In genomic region chr2:224562831-224563230, GRCh38 we compare ENCODE assay signal across 27 cellular contexts. TPM values are rescaled to one million over a fixed set of nuclear protein-coding genes. Genes with fewer than 3 reads are reported as not detected.
DNase-seq lines count a peak whose midpoint lies in the region; ATAC-seq, FAIRE-seq and TF ChIP-seq lines count a peak whose summit lies in the region.
"Had no signal": no experiment of that assay in that cellular context is flagged by ENCODE, and none has a peak within 500 bp of the region (broad histone marks: within the 10 kb centered on the region; RNA-seq: fewer than 3 reads in every experiment).

No MANE protein-coding gene starts in this region.

- BruUV-seq in PC-3 (replicated peaks; lab: Mats Ljungman, UMichigan) (TSS peak; percentile 44), GM12878 (replicated peaks; lab: Mats Ljungman, UMichigan) (no TSS peak)

- FAIRE-seq in GM12878 (lab: Jason Lieb, UNC), result no peak
- FAIRE-seq: frontal cortex, G401.6, TTC549 had no signal

- H3K4me2 ChIP-seq in GM23248 (ENCODE audit: unreplicated experiment) (no peak overlapping the region), PC-3 (ENCODE audit: low read length) (peak overlapping the region; percentile 61), GM12878 (ENCODE audit: control insufficient read depth, insufficient read depth) (peak overlapping the region; percentile 22; the same call in 1 of the 2 replicates), smooth muscle cell (no peak overlapping the region)

- H3K9me2 ChIP-seq in GM23248 (ENCODE audit: insufficient read depth) (no peaks in the 10 kb centered on the region), PC-3 (replicated peaks; ENCODE audit: low read length) (no peaks in the 10 kb centered on the region)

- peaks cover 33% of the 10 kb centered on the region for H3K4me1 ChIP-seq in GM23248 (ENCODE audit: insufficient read depth)
- peaks cover 33% of the 10 kb centered on the region for H3K4me1 ChIP-seq in PC-3 (ENCODE audit: insufficient read depth, low read length)
- peaks cover 12% of the 10 kb centered on the region for H3K4me1 ChIP-seq in GM12878 (ENCODE audit: control insufficient read depth, insufficient read depth, low read length)
- H3K4me1 ChIP-seq in smooth muscle cell (ENCODE audit: low read depth), result no peaks in the 10 kb centered on the region
- peaks cover 8% of the 10 kb centered on the region for H3K4me1 ChIP-seq in prostate gland (replicated peaks)
- H3K4me1 ChIP-seq: Caco-2 had no signal

- DNase-seq in GM23248 (no peak), PC-3 (peak; percentile 73), GM12878 (ENCODE audit: low read depth, low spot score) (no peak), smooth muscle cell (lab: John Stamatoyannopoulos, UW; ENCODE audit: unreplicated experiment) (no peak), prostate gland (ENCODE audit: low spot score) (no peak), dorsolateral prefrontal cortex (no peak)
- no peak for DNase-seq in NK-92 treated with Interleukin-12 subunit alpha and Interleukin-12 subunit beta, amount 100 ng/mL, for 24 hours (lab: John Stamatoyannopoulos, UW)
- DNase-seq: activated CD4-positive, alpha-beta T cell treated with anti-CD3 and anti-CD28 coated beads, Interleukin-2, amount 50 U/mL, for 48 hours; activated CD4-positive, CD25-positive, alpha-beta regulatory T cell; activated naive CD4-positive, alpha-beta T cell; activated T-cell treated with anti-CD3 and anti-CD28 coated beads, Interleukin-2, amount 50 U/mL, for 72 hours; body of pancreas; Caco-2; endodermal cell; kidney glomerular epithelial cell; naive thymus-derived CD8-positive, alpha-beta T cell; NCI-H1417 treated with DMSO at 0.1 percent for 48 hours; NCI-H2029 treated with DMSO at 0.1 percent for 48 hours; NCI-H524; nucleus accumbens; sigmoid colon; stimulated activated CD4-positive, alpha-beta T cell treated with anti-CD3 and anti-CD28 coated beads, Interleukin-4, amount 100 ng/mL, for 24 hours; tibial artery had no signal

- SMC1A ChIA-PET in GM12878 (lab: Charles Lee; ENCODE audit: uncharacterized antibody, unreplicated experiment), result interaction anchor here (0.7 to 4.9 kb wide), 10 partner anchors 8 to 218 kb away, joined by 3 to 47 read pairs (median 4); partner anchors contain the start of gene CUL3

- POLR2A ChIA-PET in PC-3 (lab: Charles Lee; ENCODE audit: unreplicated experiment), result interaction anchor here (0.6 to 0.7 kb wide), 5 partner anchors 21 to 86 kb away, joined by 3 to 17 read pairs (median 5); no protein-coding TSS in a partner anchor
- POLR2A ChIA-PET in GM12878 (lab: Charles Lee), result interaction anchor here (0.6 to 1.2 kb wide), 4 partner anchors 9 to 23 kb away, joined by 3 to 6 read pairs (median 4); no protein-coding TSS in a partner anchor

- H3K9ac ChIP-seq in GM23248 (no peak overlapping the region), PC-3 (ENCODE audit: low read length) (peak overlapping the region; percentile 75), GM12878 (ENCODE audit: control insufficient read depth, insufficient read depth, low read length) (no peak overlapping the region), smooth muscle cell (ENCODE audit: low read depth) (no peak overlapping the region)

- no peak overlapping the region for H3K4me3 ChIP-seq in GM23248
- H3K4me3 ChIP-seq in PC-3 (ENCODE audit: low read length), result no peak overlapping the region
- H3K4me3 ChIP-seq in GM12878, result no peak overlapping the region
- no peak overlapping the region for H3K4me3 ChIP-seq in smooth muscle cell
- no peak overlapping the region for H3K4me3 ChIP-seq in prostate gland
- H3K4me3 ChIP-seq in dorsolateral prefrontal cortex, result no peak overlapping the region
- H3K4me3 ChIP-seq: BLaER1 treated with 17β-estradiol and CSF1 and Interleukin-3, amounts not matched to agents 10 nM and 100 nM; body of pancreas; sigmoid colon; tibial artery had no signal

- no peak for TF ChIP-seq RAD21 in GM12878 (IDR thresholded peaks at IDR 0.05; ENCODE audit: insufficient read depth, low read depth, low read length)

- RAD21 ChIA-PET in GM12878 (lab: Charles Lee; ENCODE audit: unreplicated experiment), result interaction anchor here (1.4 to 2.8 kb wide), 4 partner anchors 8 to 22 kb away, joined by 3 to 14 read pairs (median 12); partner anchors contain the start of gene CUL3

- H3F3A ChIP-seq in GM23248 (ENCODE audit: insufficient read depth) (peaks cover 17% of the 10 kb centered on the region), PC-3 (ENCODE audit: low read length, unreplicated experiment) (no peaks in the 10 kb centered on the region), smooth muscle cell (ENCODE audit: low read depth) (peaks cover 3% of the 10 kb centered on the region)

- WGBS in GM23248 (ENCODE audit: low coverage in 1 of 2, low lambda C conversion rate in 2 of 2, missing lambda C conversion rate in 2 of 2), 2 experiments, result 93 to 98% methylated on average over 4 of the region's 4 CpGs
- 63% methylated on average over 4 of the region's 4 CpGs for WGBS in GM12878 (ENCODE audit: insufficient coverage, insufficient replicate concordance, low lambda C conversion rate, missing lambda C conversion rate)
- 26% methylated on average over 4 of the region's 4 CpGs for WGBS in smooth muscle cell (ENCODE audit: low lambda C conversion rate)
- WGBS in prostate gland, result 32% methylated on average over 4 of the region's 4 CpGs

- TF ChIP-seq CTCF in PC-3 (conservative IDR thresholded peaks at IDR 0.05; ENCODE audit: low read depth, low read length), result no peak
- TF ChIP-seq CTCF in GM12878 (IDR thresholded peaks at IDR 0.05 in 2 of 3, conservative IDR thresholded peaks at IDR 0.05 in 1 of 3; ENCODE audit: control insufficient read depth in 2 of 3, extremely low read depth in 1 of 3, insufficient read depth in 1 of 3, low read depth in 3 of 3, low read length in 3 of 3), result no peak
- TF ChIP-seq CTCF in smooth muscle cell (IDR thresholded peaks at IDR 0.05; ENCODE audit: borderline replicate concordance, insufficient read depth, poor library complexity, severe bottlenecking), result no peak
- TF ChIP-seq CTCF in prostate gland (IDR thresholded peaks at IDR 0.05), result no peak
- no peak for TF ChIP-seq CTCF in dorsolateral prefrontal cortex (IDR thresholded peaks at IDR 0.05 in 54 of 56, conservative IDR thresholded peaks at IDR 0.05 in 2 of 56; ENCODE audit: low read depth in 1 of 56, partially characterized antibody in 56 of 56)

- H3K27me3 ChIP-seq in GM23248 (replicated peaks; ENCODE audit: insufficient read depth) (no peaks in the 10 kb centered on the region), PC-3 (ENCODE audit: low read length) (no peaks in the 10 kb centered on the region), GM12878 (replicated peaks in 1 of 2; ENCODE audit: control insufficient read depth in 2 of 2, insufficient read depth in 2 of 2, low read length in 1 of 2) (no peaks in the 10 kb centered on the region), smooth muscle cell (ENCODE audit: low read depth) (no peaks in the 10 kb centered on the region), prostate gland (replicated peaks; ENCODE audit: insufficient read depth) (no peaks in the 10 kb centered on the region), dorsolateral prefrontal cortex (no peaks in the 10 kb centered on the region)
- H3K27me3 ChIP-seq: BLaER1 treated with 17β-estradiol and CSF1 and Interleukin-3, amounts not matched to agents 10 nM and 100 nM; body of pancreas; sigmoid colon; tibial artery had no signal

- H3K79me2 ChIP-seq in GM23248 (ENCODE audit: insufficient read depth) (peaks cover 100% of the 10 kb centered on the region), PC-3 (ENCODE audit: low read length) (peaks cover 100% of the 10 kb centered on the region), GM12878 (ENCODE audit: control insufficient read depth, insufficient read depth, low read length) (peaks cover 95% of the 10 kb centered on the region), smooth muscle cell (ENCODE audit: low read depth) (peaks cover 100% of the 10 kb centered on the region)

- H3K27ac ChIP-seq in GM23248 (peak overlapping the region; percentile 54), PC-3 (ENCODE audit: low read length) (peak overlapping the region; percentile 96), GM12878 (ENCODE audit: control insufficient read depth, insufficient read depth) (no peak overlapping the region), smooth muscle cell (ENCODE audit: low read depth) (peak overlapping the region; percentile 8), prostate gland (no peak overlapping the region), dorsolateral prefrontal cortex (no peak overlapping the region)
- H3K27ac ChIP-seq: body of pancreas, sigmoid colon, tibial artery had no signal

- H3K36me3 ChIP-seq in GM23248 (ENCODE audit: low read depth) (peaks cover 8% of the 10 kb centered on the region; the same call in 1 of the 2 replicates), PC-3 (ENCODE audit: low read depth, low read length) (peaks cover 12% of the 10 kb centered on the region), GM12878 (ENCODE audit: control insufficient read depth in 2 of 2, insufficient read depth in 2 of 2, low read length in 1 of 2) (peaks cover 5 to 8% of the 10 kb centered on the region in 2 experiments; a peak in 3 of 4 replicates), smooth muscle cell (ENCODE audit: low read depth) (peaks cover 7% of the 10 kb centered on the region), prostate gland (no peaks in the 10 kb centered on the region)
- H3K36me3 ChIP-seq: sigmoid colon had no signal

- CTCF ChIA-PET in PC-3 (lab: Charles Lee) (interaction anchor here (0.5 kb wide), 1 partner anchor 114 kb away, joined by 3 read pairs; no protein-coding TSS in a partner anchor), GM12878 (lab: Yijun Ruan, JAX) (interaction anchor here (1.0 to 1.2 kb wide), 2 partner anchors 21 to 194 kb away, joined by 3 to 5 read pairs; no protein-coding TSS in a partner anchor)

- no peak for TF ChIP-seq POLR2A in GM12878 (IDR thresholded peaks at IDR 0.05; ENCODE audit: low read depth, low read length)
- TF ChIP-seq POLR2A in prostate gland (IDR thresholded peaks at IDR 0.05), result no peak

- peak; percentile 72 for ATAC-seq in PC-3
- ATAC-seq in GM12878, result no peak
- ATAC-seq: activated T-cell treated with anti-CD3 and anti-CD28 coated beads, Interleukin-2, amount 50 U/mL, for 72 hours; body of pancreas; naive thymus-derived CD8-positive, alpha-beta T cell had no signal

- intact Hi-C loops in PC-3 (cut with micrococcal nuclease) (loop anchor here (1.0 to 5.0 kb wide), 3 partner anchors 22 to 76 kb away; partner anchors contain the start of gene CUL3), GM12878 (cut with micrococcal nuclease; ENCODE audit: unreplicated experiment) (no loop called here), prostate gland (cut with DNase I) (no loop called here), dorsolateral prefrontal cortex (cut with DNase I) (no loop called here)

- H4K20me1 ChIP-seq in GM23248 (ENCODE audit: insufficient read depth) (peaks cover 34% of the 10 kb centered on the region; the same call in 1 of the 2 replicates), PC-3 (ENCODE audit: low read length) (peaks cover 67% of the 10 kb centered on the region), GM12878 (ENCODE audit: control insufficient read depth, insufficient read depth) (peaks cover 8% of the 10 kb centered on the region), smooth muscle cell (ENCODE audit: low read depth) (peaks cover 99% of the 10 kb centered on the region)

- TF ChIP-seq EP300 in GM12878 (IDR thresholded peaks at IDR 0.05; ENCODE audit: borderline replicate concordance in 1 of 2, control insufficient read depth in 1 of 2, low read depth in 2 of 2, low read length in 2 of 2), result no peak

- in situ Hi-C loops in GM23248 (cut with MboI) (no loop called here), GM12878 (cut with MboI) (no loop called here)

- H3K9me3 ChIP-seq in GM23248 (ENCODE audit: low read depth), result no peaks in the 10 kb centered on the region
- H3K9me3 ChIP-seq in PC-3 (ENCODE audit: low read length), result no peaks in the 10 kb centered on the region
- H3K9me3 ChIP-seq in GM12878 (replicated peaks; ENCODE audit: control insufficient read depth, insufficient read depth, low read length), result peaks cover 24% of the 10 kb centered on the region
- no peaks in the 10 kb centered on the region for H3K9me3 ChIP-seq in smooth muscle cell (replicated peaks; ENCODE audit: low read depth)
- no peaks in the 10 kb centered on the region for H3K9me3 ChIP-seq in prostate gland
- H3K9me3 ChIP-seq: Caco-2, sigmoid colon had no signal

- H2AFZ ChIP-seq in GM23248 (no peak overlapping the region), PC-3 (ENCODE audit: low read length) (no peak overlapping the region), GM12878 (ENCODE audit: control insufficient read depth, low read depth, low read length) (no peak overlapping the region), smooth muscle cell (ENCODE audit: low read depth) (no peak overlapping the region)

RNA-seq across cellular contexts. Expression of gene CUL3, which starts 22.3 kb away (rescaled TPM):
- total RNA-seq in GM23248 (2014; rRNA removed; shearing (Covaris generic)), result 34.0 and 47.8 TPM in 2 replicates
- polyA plus RNA-seq in GM23248 (2016; fragmentation: Nextera tagmentation; extraction: Ambion mirVana), result 22.5 and 24.7 TPM in 2 replicates
- total RNA-seq in PC-3 (2014; rRNA removed), result 50.4 and 54.9 TPM in 2 replicates
- total RNA-seq in GM12878 (2013; cell fraction: nucleolus; rRNA removed), result 137 and 145 TPM in 2 replicates
- total RNA-seq in GM12878 (2014; rRNA removed), result 49.0 and 59.5 TPM in 2 replicates
- total RNA-seq in GM12878 (2014; rRNA removed; fragmentation: Illumina TruSeq; extraction: Trizol), result 89.7 and 89.9 TPM in 2 replicates
- 80.4 and 80.9 TPM in 2 replicates for total RNA-seq in GM12878 (2021)
- polyA plus RNA-seq in GM12878 (2011; ENCODE audit: low read depth), result 52.8 TPM
- 57.8 and 92.2 TPM in 2 replicates for polyA plus RNA-seq in GM12878 (2011; rRNA removed)
- polyA plus RNA-seq in GM12878 (2011; cell fraction: cytosol; rRNA removed), result 22.4 and 23.9 TPM in 2 replicates
- polyA plus RNA-seq in GM12878 (2011; cell fraction: nucleus; rRNA removed), result 25.5 and 34.5 TPM in 2 replicates
- 70.0 and 76.0 TPM in 2 replicates for polyA plus RNA-seq in GM12878 (2012)
- 95.4 and 122 TPM in 2 replicates for polyA plus RNA-seq in GM12878 (2014; fragmentation: Illumina TruSeq; extraction: Trizol)
- polyA plus RNA-seq in GM12878 (2014; fragmentation: Nextera tagmentation; extraction: Ambion mirVana), result 10 to 100 TPM; 49.0 to 71.9 TPM
- polyA plus RNA-seq in GM12878 (2014; rRNA removed), result 40.8 and 46.6 TPM in 2 replicates
- polyA plus RNA-seq in GM12878 (2016; fragmentation: Nextera tagmentation; extraction: Ambion mirVana), result 10 to 100 TPM; 22.0 to 22.2 TPM
- 49.5 and 88.4 TPM in 2 replicates for polyA minus RNA-seq in GM12878 (2011; rRNA and poly(A)+ RNA removed)
- 26.6 and 29.9 TPM in 2 replicates for polyA minus RNA-seq in GM12878 (2011; cell fraction: cytosol; rRNA and poly(A)+ RNA removed)
- polyA minus RNA-seq in GM12878 (2011; cell fraction: nucleus; rRNA and poly(A)+ RNA removed), result 42.2 and 69.2 TPM in 2 replicates
- 95.0 and 109 TPM in 2 replicates for total RNA-seq in smooth muscle cell
- polyA plus RNA-seq in smooth muscle cell, result 63.4 and 65.8 TPM in 2 replicates
- total RNA-seq in prostate gland, result 10 to 100 TPM; 69.2 to 90.5 TPM
- total RNA-seq in dorsolateral prefrontal cortex, result 100 to 1,000 TPM in 9 of 120 experiments, 10 to 100 TPM in 111; 48.5 to 114 (median 84.5) TPM

Comparison
In these comparisons a context has a peak if more than half of its experiments do, and no peak if none do; other contexts are left out.
1. H3K27ac ChIP-seq: peak in GM23248 (single experiment), PC-3 (single experiment) and smooth muscle cell (single experiment); none in GM12878 (single experiment), prostate gland (0 of 2) and dorsolateral prefrontal cortex (0 of 59).
2. H3K4me2 ChIP-seq: peak in PC-3 (single experiment) and GM12878 (single experiment); none in GM23248 (single experiment) and smooth muscle cell (single experiment).